14 cellular contexts compared by ENCODE assay signal in the genomic region with DNA sequence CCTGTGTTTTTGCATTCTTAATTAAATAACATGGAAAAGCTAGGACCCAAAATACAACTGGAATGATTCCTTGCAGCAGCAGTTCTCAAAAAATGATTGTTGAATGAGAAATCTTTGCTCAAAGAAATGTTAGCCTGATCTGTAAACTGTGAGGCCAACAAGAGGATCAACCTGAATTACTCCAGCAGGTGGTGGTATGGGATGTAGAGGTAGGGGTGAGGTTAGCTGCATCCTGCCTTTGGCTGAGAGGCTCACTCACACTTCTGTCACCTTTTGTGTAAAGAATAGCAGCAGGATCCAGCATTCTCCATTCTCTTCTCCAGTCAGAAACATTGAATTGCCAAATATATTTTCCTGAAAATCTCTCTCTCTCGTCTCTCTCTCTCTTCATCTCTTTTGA.
"Had no signal": no experiment of that assay in that cellular context is flagged by ENCODE, and none has a peak within 500 bp of the region (broad histone marks: within the 10 kb centered on the region; RNA-seq: fewer than 3 reads in every experiment).

No MANE protein-coding gene starts in this region.

- H3K9me3 Mint-ChIP-seq: activated naive CD8-positive, alpha-beta T cell treated with anti-CD3 and anti-CD28 coated beads for 36 hours; activated T-cell treated with anti-CD3 and anti-CD28 coated beads, Interleukin-2, amount 50 U/mL, for 4 hours; neural crest cell had no signal

- H3K9me3 ChIP-seq: ascending aorta, esophagus muscularis mucosa, left ventricle myocardium inferior, sigmoid colon, upper lobe of right lung had no signal

- H3K4me1 Mint-ChIP-seq: activated naive CD8-positive, alpha-beta T cell treated with anti-CD3 and anti-CD28 coated beads for 36 hours; neural crest cell; stimulated activated naive B cell treated with anti-CD40 and anti-IgM and Interleukin-4, amounts not matched to agents 10 μg/mL and 1 μg/mL and 100 μg/mL, for 72 hours had no signal

- H3K27me3 ChIP-seq: ascending aorta, esophagus muscularis mucosa, sigmoid colon, upper lobe of right lung had no signal

- DNase-seq: activated effector memory CD4-positive, alpha-beta T cell treated with anti-CD3 and anti-CD28 coated beads, Interleukin-2, amount 50 U/mL, for 16 hours; activated naive CD8-positive, alpha-beta T cell treated with anti-CD3 and anti-CD28 coated beads for 36 hours; activated T-cell treated with anti-CD3 and anti-CD28 coated beads, Interleukin-2, amount 50 U/mL, for 4 hours; islet precursor cell; left ventricle myocardium inferior; mesenchymal stem cell; sigmoid colon; stimulated activated CD4-positive, alpha-beta T cell treated with anti-CD3 and anti-CD28 coated beads, Interleukin-2, amount 100 ng/mL, for 24 hours; stimulated activated naive B cell treated with anti-CD40 and anti-IgM and Interleukin-4, amounts not matched to agents 10 μg/mL and 1 μg/mL and 100 μg/mL, for 72 hours; upper lobe of right lung had no signal

- H3K27ac Mint-ChIP-seq: activated naive CD8-positive, alpha-beta T cell treated with anti-CD3 and anti-CD28 coated beads for 36 hours; stimulated activated naive B cell treated with anti-CD40 and anti-IgM and Interleukin-4, amounts not matched to agents 10 μg/mL and 1 μg/mL and 100 μg/mL, for 72 hours had no signal

- H3K4me1 ChIP-seq: ascending aorta, esophagus muscularis mucosa, left ventricle myocardium inferior, sigmoid colon, upper lobe of right lung had no signal

- ATAC-seq: activated T-cell treated with anti-CD3 and anti-CD28 coated beads, Interleukin-2, amount 50 U/mL, for 4 hours; stimulated activated naive B cell treated with anti-CD40 and anti-IgM and Interleukin-4, amounts not matched to agents 10 μg/mL and 1 μg/mL and 100 μg/mL, for 72 hours; upper lobe of right lung had no signal

- H3K4me3 ChIP-seq: ascending aorta, esophagus muscularis mucosa, left ventricle myocardium inferior, sigmoid colon, upper lobe of right lung had no signal

- H3K36me3 ChIP-seq: ascending aorta, esophagus muscularis mucosa, left ventricle myocardium inferior, sigmoid colon, upper lobe of right lung had no signal

- FAIRE-seq: bronchial epithelial cell had no signal

- H3K27ac ChIP-seq: ascending aorta, esophagus muscularis mucosa, left ventricle myocardium inferior, sigmoid colon, upper lobe of right lung had no signal

- H3K4me3 Mint-ChIP-seq: activated naive CD8-positive, alpha-beta T cell treated with anti-CD3 and anti-CD28 coated beads for 36 hours; activated T-cell treated with anti-CD3 and anti-CD28 coated beads, Interleukin-2, amount 50 U/mL, for 4 hours; neural crest cell; stimulated activated naive B cell treated with anti-CD40 and anti-IgM and Interleukin-4, amounts not matched to agents 10 μg/mL and 1 μg/mL and 100 μg/mL, for 72 hours had no signal
